In the genomic region with DNA sequence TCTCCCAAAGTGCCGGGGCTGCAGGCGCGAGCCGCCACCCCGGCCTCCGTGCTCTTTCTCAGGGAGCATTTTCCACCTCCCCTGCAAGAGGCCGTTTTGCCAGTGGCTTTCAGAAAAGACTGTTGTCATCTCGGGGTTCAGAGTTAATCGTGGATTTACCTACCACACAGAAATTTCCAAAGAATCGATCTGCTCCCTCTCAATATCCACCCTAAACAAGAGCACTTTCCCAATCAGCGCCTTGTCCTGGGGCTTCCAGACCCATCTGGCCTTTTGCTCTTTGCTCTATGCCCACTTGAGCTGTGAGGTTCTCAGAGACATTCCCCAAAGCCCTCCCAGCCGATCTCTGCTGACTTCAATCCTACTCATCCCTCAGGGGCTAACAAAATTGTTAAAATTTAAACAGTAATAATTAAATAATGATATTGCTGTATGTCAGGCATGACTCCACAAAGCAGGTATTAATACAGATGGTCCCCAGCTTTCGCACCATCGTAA, we compare ENCODE assay signal across 7 cellular contexts.
DNase-seq lines count a peak whose midpoint lies in the region; FAIRE-seq and TF ChIP-seq lines count a peak whose summit lies in the region.

No MANE protein-coding gene starts in this region.

- H3K4me1 ChIP-seq in H9 (ENCODE audit: insufficient read depth, low read length) (peaks cover 2% of the 10 kb centered on the region; the same call in 1 of the 2 replicates), SJSA1 (replicated peaks) (peaks cover 33% of the 10 kb centered on the region), small intestine (ENCODE audit: control insufficient read depth in 2 of 2, insufficient read depth in 1 of 2, low read depth in 1 of 2, low read length in 1 of 2) (no peaks in the 10 kb centered on the region)

- no peaks in the 10 kb centered on the region for H3K79me2 ChIP-seq in H9 (ENCODE audit: insufficient read depth, low read length)

- peak overlapping the region; percentile 74; the same call in 1 of the 2 replicates for H3K14ac ChIP-seq in H9 (ENCODE audit: insufficient read depth, low read length)

- no peak overlapping the region for H3T11ph ChIP-seq in H9 (ENCODE audit: low read length)

- no peak overlapping the region for H3K23ac ChIP-seq in H9 (ENCODE audit: insufficient read length, low read depth, low read length)

- no peaks in the 10 kb centered on the region for H4K20me1 ChIP-seq in H9 (ENCODE audit: control insufficient read depth, insufficient read depth, insufficient read length)

- H3K36me3 Mint-ChIP-seq in H9 (ENCODE audit: insufficient read depth in 1 of 3, low read depth in 3 of 3) (peaks cover 0 to 2% (median 0%) of the 10 kb centered on the region in 3 experiments; a peak in 3 of 7 replicates), glutamatergic neuron (ENCODE audit: unreplicated experiment) (no peaks in the 10 kb centered on the region)

- no peak overlapping the region for H3K9ac ChIP-seq in H9 (ENCODE audit: extremely low read depth, insufficient read length, low read length)

- TF ChIP-seq CTCF in H9 (conservative IDR thresholded peaks at IDR 0.05) (no peak), glutamatergic neuron (IDR thresholded peaks at IDR 0.05; ENCODE audit: partially characterized antibody, unreplicated experiment) (no peak)

- no peak overlapping the region for H4K8ac ChIP-seq in H9 (replicated peaks; ENCODE audit: insufficient read length, low read depth, low read length)

- no peak overlapping the region for H4K91ac ChIP-seq in H9 (ENCODE audit: insufficient read length, low read depth, low read length)

- no peaks in the 10 kb centered on the region for H3K27me3 ChIP-seq in H9 (ENCODE audit: insufficient read depth, low read length)
- no peaks in the 10 kb centered on the region for H3K27me3 ChIP-seq in SJSA1 (replicated peaks)
- no peaks in the 10 kb centered on the region for H3K27me3 ChIP-seq in small intestine (ENCODE audit: control insufficient read depth in 2 of 2, insufficient read depth in 2 of 2, low read length in 2 of 2)

- H3K4me3 Mint-ChIP-seq in H9 (no peak overlapping the region), glutamatergic neuron (ENCODE audit: unreplicated experiment) (peak overlapping the region; percentile 35)

- H3K4me1 Mint-ChIP-seq in H9 (peaks cover 26 to 37% of the 10 kb centered on the region in 2 experiments), glutamatergic neuron (ENCODE audit: low read depth, unreplicated experiment) (peaks cover 43% of the 10 kb centered on the region)

- H3K23me2 ChIP-seq in H9 (ENCODE audit: insufficient read length, low read depth, low read length, poor library complexity, severe bottlenecking) = no peaks in the 10 kb centered on the region

- H3K4ac ChIP-seq in H9 (ENCODE audit: low read depth, low read length) = no peak overlapping the region; the same call in 1 of the 2 replicates

- H3K9me3 Mint-ChIP-seq in H9 (peaks cover 2 to 6% of the 10 kb centered on the region in 2 experiments; a peak in 3 of 5 replicates), glutamatergic neuron (ENCODE audit: unreplicated experiment) (peaks cover 5% of the 10 kb centered on the region)

- no peak overlapping the region for H2BK20ac ChIP-seq in H9 (ENCODE audit: low read depth, low read length, poor library complexity, severe bottlenecking)

- peak overlapping the region; percentile 86 for H2AFZ ChIP-seq in H9 (ENCODE audit: low read length)

- FAIRE-seq in small intestine (lab: Jason Lieb, UNC) = no peak

- H3K18ac ChIP-seq in H9 (ENCODE audit: insufficient read length, low read depth, low read length) = peak overlapping the region; percentile 89

- peak overlapping the region; percentile 69 for H2BK120ac ChIP-seq in H9 (ENCODE audit: low read depth, low read length, poor library complexity, severe bottlenecking)

- H2BK12ac ChIP-seq in H9 (ENCODE audit: insufficient read length, low read depth, low read length) = no peak overlapping the region

- H3K27ac Mint-ChIP-seq in H9 = no peak overlapping the region; a peak in 1 of 7 replicates
- peak overlapping the region; percentile 87 for H3K27ac Mint-ChIP-seq in glutamatergic neuron (ENCODE audit: unreplicated experiment)

- no peaks in the 10 kb centered on the region for H3K9me3 ChIP-seq in H9 (ENCODE audit: control insufficient read depth, low read depth, low read length)
- no peaks in the 10 kb centered on the region for H3K9me3 ChIP-seq in SJSA1 (replicated peaks)
- H3K9me3 ChIP-seq in small intestine (ENCODE audit: control insufficient read depth, low read depth) = no peaks in the 10 kb centered on the region

- H3K4me3 ChIP-seq in SJSA1 (no peak overlapping the region), skin epidermis (peak overlapping the region in 2 of 7 experiments; percentile 4 to 18), small intestine (ENCODE audit: low read depth in 1 of 2, low read length in 2 of 2) (no peak overlapping the region)

- peak overlapping the region; percentile 22 for H3K4me2 ChIP-seq in H9 (ENCODE audit: insufficient read depth, insufficient read length, low read length)

- no peak overlapping the region for H3K56ac ChIP-seq in H9 (ENCODE audit: insufficient read length, low read depth, low read length)

- H4K5ac ChIP-seq in H9 (ENCODE audit: insufficient read length, low read depth, low read length) = no peak overlapping the region

- H3K79me1 ChIP-seq in H9 (ENCODE audit: insufficient read depth, low read depth, low read length, poor library complexity, severe bottlenecking) = no peaks in the 10 kb centered on the region

- H3K27me3 Mint-ChIP-seq in H9 (ENCODE audit: low read depth) = peaks cover 10% of the 10 kb centered on the region
- peaks cover 4% of the 10 kb centered on the region for H3K27me3 Mint-ChIP-seq in glutamatergic neuron (ENCODE audit: unreplicated experiment)

- DNase-seq in H9 = peak; percentile 26
- no peak for DNase-seq in SJSA1 (ENCODE audit: low read depth in 1 of 2, low spot score in 2 of 2)
- DNase-seq in glutamatergic neuron = no peak
- DNase-seq in DMS 273 (lab: John Stamatoyannopoulos, UW; ENCODE audit: unreplicated experiment) = no peak
- no peak for DNase-seq in small intestine
- no peak for DNase-seq in UCSD-AML1 (lab: John Stamatoyannopoulos, UW; ENCODE audit: unreplicated experiment)

- no CpG with 5 or more reads among the region's 14 CpGs for WGBS in H9 (ENCODE audit: extremely low coverage, insufficient read length, low lambda C conversion rate)
- 87 to 92% (median 91%) methylated on average over 14 of the region's 14 CpGs for WGBS in small intestine, 3 donors

- H2BK5ac ChIP-seq in H9 (ENCODE audit: insufficient read length, low read length) = no peak overlapping the region

- H3K36me3 ChIP-seq in SJSA1 = no peaks in the 10 kb centered on the region
- H3K36me3 ChIP-seq in small intestine (ENCODE audit: control insufficient read depth in 2 of 2, insufficient read depth in 2 of 2, low read length in 2 of 2) = no peaks in the 10 kb centered on the region

- H2AK5ac ChIP-seq in H9 (ENCODE audit: insufficient read length, low read length) = no peak overlapping the region

- no peak overlapping the region; the same call in 1 of the 2 replicates for H2BK15ac ChIP-seq in H9 (ENCODE audit: low read depth, low read length)

- no peak overlapping the region for H3K27ac ChIP-seq in H9 (ENCODE audit: insufficient read length, low read depth, low read length)
- peak overlapping the region; percentile 23; the same call in 1 of the 2 replicates for H3K27ac ChIP-seq in SJSA1
- H3K27ac ChIP-seq in skin epidermis = peak overlapping the region in 20 of 21 experiments; percentile 72 to 95 (median 86)
- H3K27ac ChIP-seq in small intestine (ENCODE audit: low read depth in 1 of 2, low read length in 1 of 2) = no peak overlapping the region

Comparison
In these comparisons a context has a peak if more than half of its experiments do, and no peak if none do; other contexts are left out.
1. H3K27ac ChIP-seq: peak in SJSA1 (single experiment) and skin epidermis (20 of 21); none in H9 (single experiment) and small intestine (0 of 2).